In genomic region chr4:48909697-48910096, GRCh38 we compare ENCODE assay signal across 1 cellular context.
TF ChIP-seq lines count a peak whose summit lies in the region.

No MANE protein-coding gene starts in this region.

TF ChIP-seq in HEK293, 187 proteins besides CTCF, POLR2A, EP300 and RAD21 (continued from another document):
- TF ChIP-seq ZNF214 (tag by site-specific recombination; IDR thresholded peaks at IDR 0.05; ENCODE audit: borderline replicate concordance) = no peak
- no peak for TF ChIP-seq ZNF311 (tag by site-specific recombination; IDR thresholded peaks at IDR 0.05; ENCODE audit: borderline replicate concordance)
- TF ChIP-seq BCL11A (tag by site-specific recombination; IDR thresholded peaks at IDR 0.05; ENCODE audit: low read depth) = no peak
- no peak for TF ChIP-seq SP2 (tag by site-specific recombination; IDR thresholded peaks at IDR 0.05)
- no peak for TF ChIP-seq ZNF174 (tag by site-specific recombination; IDR thresholded peaks at IDR 0.05)
- TF ChIP-seq ZNF26 (tag by site-specific recombination; IDR thresholded peaks at IDR 0.05) = no peak
- TF ChIP-seq ZNF544 (tag by site-specific recombination; IDR thresholded peaks at IDR 0.05) = no peak
- TF ChIP-seq SP7 (tag by site-specific recombination; IDR thresholded peaks at IDR 0.05) = peak; percentile 55
- TF ChIP-seq ZBTB10 (tag by site-specific recombination; IDR thresholded peaks at IDR 0.05) = no peak
- TF ChIP-seq, protein P1, sequence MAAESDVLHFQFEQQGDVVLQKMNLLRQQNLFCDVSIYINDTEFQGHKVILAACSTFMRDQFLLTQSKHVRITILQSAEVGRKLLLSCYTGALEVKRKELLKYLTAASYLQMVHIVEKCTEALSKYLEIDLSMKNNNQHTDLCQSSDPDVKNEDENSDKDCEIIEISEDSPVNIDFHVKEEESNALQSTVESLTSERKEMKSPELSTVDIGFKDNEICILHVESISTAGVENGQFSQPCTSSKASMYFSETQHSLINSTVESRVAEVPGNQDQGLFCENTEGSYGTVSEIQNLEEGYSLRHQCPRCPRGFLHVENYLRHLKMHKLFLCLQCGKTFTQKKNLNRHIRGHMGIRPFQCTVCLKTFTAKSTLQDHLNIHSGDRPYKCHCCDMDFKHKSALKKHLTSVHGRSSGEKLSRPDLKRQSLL (tag by site-specific recombination; IDR thresholded peaks at IDR 0.05) = no peak
- TF ChIP-seq, protein P2, sequence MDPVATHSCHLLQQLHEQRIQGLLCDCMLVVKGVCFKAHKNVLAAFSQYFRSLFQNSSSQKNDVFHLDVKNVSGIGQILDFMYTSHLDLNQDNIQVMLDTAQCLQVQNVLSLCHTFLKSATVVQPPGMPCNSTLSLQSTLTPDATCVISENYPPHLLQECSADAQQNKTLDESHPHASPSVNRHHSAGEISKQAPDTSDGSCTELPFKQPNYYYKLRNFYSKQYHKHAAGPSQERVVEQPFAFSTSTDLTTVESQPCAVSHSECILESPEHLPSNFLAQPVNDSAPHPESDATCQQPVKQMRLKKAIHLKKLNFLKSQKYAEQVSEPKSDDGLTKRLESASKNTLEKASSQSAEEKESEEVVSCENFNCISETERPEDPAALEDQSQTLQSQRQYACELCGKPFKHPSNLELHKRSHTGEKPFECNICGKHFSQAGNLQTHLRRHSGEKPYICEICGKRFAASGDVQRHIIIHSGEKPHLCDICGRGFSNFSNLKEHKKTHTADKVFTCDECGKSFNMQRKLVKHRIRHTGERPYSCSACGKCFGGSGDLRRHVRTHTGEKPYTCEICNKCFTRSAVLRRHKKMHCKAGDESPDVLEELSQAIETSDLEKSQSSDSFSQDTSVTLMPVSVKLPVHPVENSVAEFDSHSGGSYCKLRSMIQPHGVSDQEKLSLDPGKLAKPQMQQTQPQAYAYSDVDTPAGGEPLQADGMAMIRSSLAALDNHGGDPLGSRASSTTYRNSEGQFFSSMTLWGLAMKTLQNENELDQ (tag by site-specific recombination; IDR thresholded peaks at IDR 0.05; ENCODE audit: low read depth) = no peak
- TF ChIP-seq ZNF548 (tag by site-specific recombination; IDR thresholded peaks at IDR 0.05) = no peak
- 0 out of 2 replicates have a peak, but pooled peaks have one; percentile 15 for TF ChIP-seq ZNF513 (tag by site-specific recombination; IDR thresholded peaks at IDR 0.05)
- no peak for TF ChIP-seq ZNF776 (tag by site-specific recombination; IDR thresholded peaks at IDR 0.05; ENCODE audit: borderline replicate concordance)
- TF ChIP-seq ZSCAN4 (tag by site-specific recombination; IDR thresholded peaks at IDR 0.05) = no peak
- TF ChIP-seq ZBTB20 (tag by site-specific recombination; IDR thresholded peaks at IDR 0.05) = peak; percentile 69
- TF ChIP-seq, protein P3, sequence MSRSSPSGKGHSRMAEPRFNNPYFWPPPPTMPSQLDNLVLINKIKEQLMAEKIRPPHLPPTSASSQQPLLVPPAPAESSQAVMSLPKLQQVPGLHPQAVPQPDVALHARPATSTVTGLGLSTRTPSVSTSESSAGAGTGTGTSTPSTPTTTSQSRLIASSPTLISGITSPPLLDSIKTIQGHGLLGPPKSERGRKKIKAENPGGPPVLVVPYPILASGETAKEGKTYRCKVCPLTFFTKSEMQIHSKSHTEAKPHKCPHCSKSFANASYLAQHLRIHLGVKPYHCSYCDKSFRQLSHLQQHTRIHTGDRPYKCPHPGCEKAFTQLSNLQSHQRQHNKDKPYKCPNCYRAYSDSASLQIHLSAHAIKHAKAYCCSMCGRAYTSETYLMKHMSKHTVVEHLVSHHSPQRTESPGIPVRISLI (tag by site-specific recombination; IDR thresholded peaks at IDR 0.05) = no peak
- no peak for TF ChIP-seq ZNF76 (tag by site-specific recombination; IDR thresholded peaks at IDR 0.05; ENCODE audit: borderline replicate concordance, low read depth)
- TF ChIP-seq ZNF112 (tag by site-specific recombination; IDR thresholded peaks at IDR 0.05) = no peak
- no peak for TF ChIP-seq ZNF521 (tag by site-specific recombination; IDR thresholded peaks at IDR 0.05)
